Comparison of ENCODE assay signal across 18 cellular contexts in genomic region chr9:106350777-106351176, GRCh38.
"Had no signal": no experiment of that assay in that cellular context is flagged by ENCODE, and none has a peak within 500 bp of the region (broad histone marks: within the 10 kb centered on the region; RNA-seq: fewer than 3 reads in every experiment).

No MANE protein-coding gene starts in this region.

- DNase-seq: activated CD4-positive, alpha-beta T cell treated with anti-CD3 and anti-CD28 coated beads, Interleukin-2, amount 50 U/mL, for 1 hour; activated CD4-positive, CD25-positive, alpha-beta regulatory T cell treated with anti-CD3 and anti-CD28 coated beads, Interleukin-2, amount 50 U/mL, for 72 hours; activated CD8-positive, alpha-beta memory T cell treated with anti-CD3 and anti-CD28 coated beads, Interleukin-2, amount 50 U/mL, for 4 hours; activated naive CD4-positive, alpha-beta T cell treated with anti-CD3 and anti-CD28 coated beads for 36 hours; activated T-cell treated with anti-CD3 and anti-CD28 coated beads, Interleukin-2, amount 50 U/mL, for 4 hours; central memory CD4-positive, alpha-beta T cell; colonic mucosa; endodermal cell; erythroblast; hypothalamus; kidney; sigmoid colon; stimulated activated CD4-positive, alpha-beta T cell treated with anti-CD3 and anti-CD28 coated beads, Interleukin-4, amount 100 ng/mL, for 4 hours had no signal

- ATAC-seq: activated T-cell treated with anti-CD3 and anti-CD28 coated beads, Interleukin-2, amount 50 U/mL, for 4 hours; left lobe of liver; natural killer cell treated with Interleukin-12 subunit alpha and Interleukin-12 subunit beta and Interleukin-15 and Interleukin-18, amount 100 ng/mL, for 72 hours; stimulated activated memory B cell treated with anti-CD40 and anti-IgM and Interleukin-4, amounts not matched to agents 10 μg/mL and 1 μg/mL and 100 μg/mL, for 72 hours had no signal

- H3K4me3 ChIP-seq: colonic mucosa, lung, sigmoid colon, thoracic aorta had no signal
